ENCODE assay signal across 8 cellular contexts in the genomic region with DNA sequence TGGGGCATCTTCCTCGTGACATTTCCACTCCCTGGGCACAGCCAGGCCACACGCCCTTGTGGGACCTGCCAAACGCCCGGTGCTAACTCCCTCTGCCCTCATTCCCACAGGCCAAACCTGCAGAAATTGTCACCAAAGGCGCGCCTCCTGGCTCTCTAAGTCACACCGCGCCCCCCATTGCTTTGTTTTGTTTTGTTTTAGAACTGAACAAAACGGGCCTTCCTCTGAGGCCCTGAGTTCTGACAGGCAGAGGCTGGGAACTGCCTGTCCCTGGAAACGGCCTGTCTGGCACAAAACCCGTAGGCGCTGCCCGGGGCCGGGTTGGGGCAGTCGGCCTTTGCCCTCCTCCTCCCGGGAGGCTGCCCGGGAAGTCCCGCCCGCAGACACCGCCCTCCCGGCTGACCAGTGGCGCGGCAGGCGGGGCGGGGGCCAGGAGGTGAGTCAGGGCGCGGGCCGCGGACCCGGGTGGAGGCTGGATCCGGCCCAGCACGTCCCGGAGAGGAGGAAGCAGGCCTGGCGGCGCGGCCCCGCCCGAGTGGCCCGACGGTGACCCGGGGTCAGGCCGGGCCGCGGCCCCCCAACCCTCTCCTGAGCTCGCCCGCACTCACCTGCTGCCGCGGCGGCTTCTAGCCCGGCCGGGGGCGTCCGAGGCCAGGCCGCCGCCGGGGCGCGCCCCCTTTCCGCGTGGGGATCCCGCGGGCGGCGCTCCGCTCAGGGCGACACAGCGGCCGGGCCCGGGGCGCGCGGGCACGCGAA. TPM values are rescaled to one million over a fixed set of nuclear protein-coding genes. Genes with fewer than 3 reads are reported as not detected.
A peak's percentile ranks its signal among the peaks of the same experiment; 100 is the strongest.
DNase-seq lines count a peak whose midpoint lies in the region; ATAC-seq and TF ChIP-seq lines count a peak whose summit lies in the region.

No MANE protein-coding gene starts in this region.

- H3K36me3 ChIP-seq in KMS-11 (ENCODE audit: insufficient read depth), result no peaks in the 10 kb centered on the region

- DNase-seq in ELF-1 (ENCODE audit: low read depth, low spot score) (peak; percentile 86), dorsolateral prefrontal cortex (peak; percentile 64 to 92 (median 84)), left lobe of liver (ENCODE audit: low spot score) (peak; percentile 99), NCI-H345 (lab: John Stamatoyannopoulos, UW) (no peak)
- DNase-seq in activated CD4-positive, CD25-positive, alpha-beta regulatory T cell treated with anti-CD3 and anti-CD28 coated beads, Interleukin-2, amount 50 U/mL, for 72 hours, result peak; percentile 81
- peak; percentile 42 for DNase-seq in stimulated activated CD4-positive, alpha-beta T cell treated with anti-CD3 and anti-CD28 coated beads, Interleukin-4, amount 100 ng/mL, for 24 hours

- H3K27me3 ChIP-seq in KMS-11 (ENCODE audit: insufficient read depth, low read depth) (no peaks in the 10 kb centered on the region), dorsolateral prefrontal cortex (no peaks in the 10 kb centered on the region)

- peak; percentile 29 for ATAC-seq in GM21619 (IDR thresholded peaks at IDR 0.05; ENCODE audit: unreplicated experiment)
- peak; percentile 75 for ATAC-seq in left lobe of liver

- no peak overlapping the region for H3K4me3 ChIP-seq in KMS-11 (IDR thresholded peaks at IDR 0.05; ENCODE audit: insufficient read depth, low read depth, low read length)
- peak overlapping the region; percentile 66 to 96 (median 78) for H3K4me3 ChIP-seq in dorsolateral prefrontal cortex

- H4K20me1 ChIP-seq in KMS-11 (ENCODE audit: insufficient read depth), result no peaks in the 10 kb centered on the region

- no peak for TF ChIP-seq CTCF in KMS-11 (conservative IDR thresholded peaks at IDR 0.05; ENCODE audit: low read depth, low read length)
- peak in 11 of 56 donors; percentile 11 to 28 (median 23) for TF ChIP-seq CTCF in dorsolateral prefrontal cortex (IDR thresholded peaks at IDR 0.05 in 54 of 56, conservative IDR thresholded peaks at IDR 0.05 in 2 of 56; ENCODE audit: low read depth in 1 of 56, partially characterized antibody in 56 of 56)

- H3K79me2 ChIP-seq in KMS-11 (ENCODE audit: insufficient read depth, low read depth), result 0 out of 2 replicates have a peak, but pooled peaks cover 7% of the 10 kb centered on the region

- H2AFZ ChIP-seq in KMS-11 (ENCODE audit: low read depth), result peak overlapping the region; percentile 16

- H3K27ac ChIP-seq in KMS-11, result no peak overlapping the region
- H3K27ac ChIP-seq in dorsolateral prefrontal cortex, result peak overlapping the region; percentile 83 to 99 (median 97)

- peak overlapping the region; percentile 50; the same call in 1 of the 2 replicates for H3K9ac ChIP-seq in KMS-11

- intact Hi-C loops in dorsolateral prefrontal cortex (cut with DNase I), result loop anchor here (2.0 kb wide), 3 partner anchors 21 to 55 kb away; a partner anchor contains a TSS

- H3K4me2 ChIP-seq in KMS-11, result peak overlapping the region; percentile 73

- peaks cover 25% of the 10 kb centered on the region for H3K4me1 ChIP-seq in KMS-11 (ENCODE audit: low read depth, poor library complexity, severe bottlenecking)

RNA-seq across cellular contexts. Expression of a gene that starts 0.5 kb away (rescaled TPM):
- total RNA-seq in dorsolateral prefrontal cortex (100 to 1,000 TPM; 122 to 627 (median 268) TPM), left lobe of liver (183 TPM)

RNA-seq across cellular contexts. Expression of a gene that starts 38.6 kb away (rescaled TPM):
- total RNA-seq in dorsolateral prefrontal cortex (10 to 100 TPM; 15.6 to 42.0 (median 23.9) TPM), left lobe of liver (3.3 TPM)

RNA-seq across cellular contexts. Expression of a gene that starts 49.6 kb away (rescaled TPM):
- total RNA-seq in dorsolateral prefrontal cortex (10 to 100 TPM; 30.5 to 76.8 (median 48.2) TPM), left lobe of liver (14.4 TPM)

RNA-seq across cellular contexts. Expression of a gene that starts 54.6 kb away (rescaled TPM):
- total RNA-seq in dorsolateral prefrontal cortex (10 to 100 TPM; 41.2 to 87.6 (median 55.2) TPM), left lobe of liver (16.6 TPM)
